In the genomic region with DNA sequence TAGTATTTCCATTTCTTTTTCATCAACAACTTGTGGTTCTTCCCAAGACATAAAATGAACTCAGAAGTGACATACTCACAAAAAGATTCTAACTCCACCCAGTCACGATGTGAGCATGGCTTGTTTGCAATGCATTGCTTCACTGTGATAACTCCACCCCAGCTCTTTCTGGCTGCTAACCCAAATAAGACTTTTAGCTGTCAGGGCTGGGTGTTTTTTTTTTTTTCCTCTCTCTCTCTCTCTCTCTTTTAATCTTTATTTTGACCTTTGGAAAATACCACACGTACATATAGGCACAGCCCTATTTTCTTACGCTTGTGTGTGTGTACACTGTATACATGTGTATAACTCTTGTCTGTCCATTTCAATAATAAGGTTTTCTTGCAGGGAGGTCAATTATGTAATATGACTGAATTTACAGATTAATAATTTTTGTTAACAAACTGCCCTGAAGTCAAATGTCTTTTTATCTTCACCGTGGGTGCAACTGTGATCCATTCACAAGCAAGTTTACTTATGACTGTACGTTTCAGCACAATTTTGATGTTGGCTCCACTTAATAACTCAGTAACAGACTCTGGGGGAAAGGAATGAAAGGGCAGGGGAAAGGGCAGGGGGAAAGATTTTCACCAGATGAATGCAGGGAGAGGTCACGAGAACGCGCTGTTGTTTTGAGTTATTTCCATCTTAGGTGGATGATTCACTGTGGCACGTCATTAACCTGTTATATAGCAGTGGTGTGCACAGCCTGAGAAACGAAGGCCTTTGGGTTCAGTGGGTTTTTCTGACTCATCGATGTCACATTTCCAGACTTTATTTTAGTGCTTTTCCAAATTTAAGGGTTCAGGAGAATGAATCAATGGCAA, we compare ENCODE assay signal across 8 cellular contexts. TPM values are rescaled to one million over a fixed set of nuclear protein-coding genes. Genes with fewer than 3 reads are reported as not detected.
DNase-seq lines count a peak whose midpoint lies in the region; ATAC-seq and TF ChIP-seq lines count a peak whose summit lies in the region.

No MANE protein-coding gene starts in this region.

- H3K4me1 ChIP-seq in ACC112 (ENCODE audit: control insufficient read depth, insufficient read depth, low read length, unreplicated experiment) (peaks cover 44% of the 10 kb centered on the region), skeletal muscle tissue (ENCODE audit: control insufficient read depth in 3 of 3, insufficient read depth in 3 of 3, low read length in 3 of 3) (no peaks in the 10 kb centered on the region)

- peak overlapping the region; percentile 97 for H2AFZ ChIP-seq in ACC112 (ENCODE audit: low read length, unreplicated experiment)

- TF ChIP-seq CTCF in epithelial cell of proximal tubule (conservative IDR thresholded peaks at IDR 0.05; ENCODE audit: low read depth, low read length) = no peak
- TF ChIP-seq CTCF in osteocyte (IDR thresholded peaks at IDR 0.05) = no peak

- peak overlapping the region; percentile 62 for H3K4me3 ChIP-seq in ACC112 (ENCODE audit: low read depth, low read length)
- peak overlapping the region; percentile 4 for H3K4me3 ChIP-seq in epithelial cell of proximal tubule (ENCODE audit: low read depth, low read length)
- H3K4me3 ChIP-seq in skeletal muscle tissue (ENCODE audit: low read length in 3 of 3) = no peak overlapping the region

- no peak overlapping the region for H3K4me3 Mint-ChIP-seq in osteocyte (ENCODE audit: unreplicated experiment)

- no peaks in the 10 kb centered on the region for H3K79me2 ChIP-seq in ACC112 (ENCODE audit: control insufficient read depth, insufficient read depth, low read length, unreplicated experiment)

- H3K9me3 ChIP-seq in skeletal muscle tissue (ENCODE audit: control insufficient read depth in 3 of 3, low read length in 3 of 3) = no peaks in the 10 kb centered on the region

- H3K27ac ChIP-seq in ACC112 (ENCODE audit: low read depth, low read length) = peak overlapping the region; percentile 100
- H3K27ac ChIP-seq in skeletal muscle tissue (ENCODE audit: low read depth, low read length) = peak overlapping the region; percentile 50

- no peaks in the 10 kb centered on the region for H3K9me3 Mint-ChIP-seq in osteocyte (ENCODE audit: unreplicated experiment)

- H3K27ac Mint-ChIP-seq in osteocyte (ENCODE audit: unreplicated experiment) = no peak overlapping the region

- H3K4me1 Mint-ChIP-seq in osteocyte (ENCODE audit: unreplicated experiment) = peaks cover 7% of the 10 kb centered on the region

- no peaks in the 10 kb centered on the region for H3K27me3 Mint-ChIP-seq in osteocyte (ENCODE audit: unreplicated experiment)

- H3K36me3 ChIP-seq in ACC112 (ENCODE audit: insufficient read depth, low read length) (no peaks in the 10 kb centered on the region), skeletal muscle tissue (ENCODE audit: control insufficient read depth in 3 of 3, insufficient read depth in 3 of 3, low read length in 3 of 3) (no peaks in the 10 kb centered on the region)

- peak; percentile 93 for ATAC-seq in GM19452 (IDR thresholded peaks at IDR 0.05; ENCODE audit: unreplicated experiment)
- peak; percentile 84 for ATAC-seq in HG03520 (IDR thresholded peaks at IDR 0.05; ENCODE audit: unreplicated experiment)

- H3K36me3 Mint-ChIP-seq in osteocyte (ENCODE audit: unreplicated experiment) = no peaks in the 10 kb centered on the region

- H3K27me3 ChIP-seq in ACC112 (ENCODE audit: insufficient read depth, low read length) (no peaks in the 10 kb centered on the region), skeletal muscle tissue (ENCODE audit: control insufficient read depth in 3 of 3, insufficient read depth in 3 of 3, low read length in 3 of 3) (no peaks in the 10 kb centered on the region)

- no peak overlapping the region for H3K9ac ChIP-seq in skeletal muscle tissue (ENCODE audit: low read depth in 1 of 3, low read length in 3 of 3)

- in situ Hi-C loops in G401 (cut with HindIII; ENCODE audit: low sequenced_read_pairs) = no loop called here

- peak; percentile 58 to 72 for DNase-seq in activated CD4-positive, alpha-beta T cell treated with anti-CD3 and anti-CD28 coated beads, Interleukin-2, amount 50 U/mL, for 48 hours
- DNase-seq in epithelial cell of proximal tubule (ENCODE audit: low read depth) (peak; percentile 100), osteocyte (ENCODE audit: extremely low spot score, unreplicated experiment) (no peak), G401 (ENCODE audit: low spot score) (no peak)

RNA-seq across cellular contexts. Expression of a gene that starts 49.1 kb away (rescaled TPM):
- 1.6 and 3.1 TPM in 2 replicates for total RNA-seq in epithelial cell of proximal tubule
- total RNA-seq in skeletal muscle tissue = 4.2 TPM
- total RNA-seq in osteocyte = not detected in 2 replicates
- not detected in 2 replicates for total RNA-seq in G401 (2014; rRNA removed; shearing (Covaris generic))

Comparison
In these comparisons a context has a peak if more than half of its experiments do, and no peak if none do; other contexts are left out.
1. H3K4me3 ChIP-seq: peak in ACC112 (single experiment) and epithelial cell of proximal tubule (single experiment); none in skeletal muscle tissue (0 of 3).
2. DNase-seq: peak in activated CD4-positive, alpha-beta T cell treated with anti-CD3 and anti-CD28 coated beads, Interleukin-2, amount 50 U/mL, for 48 hours (2 of 2) and epithelial cell of proximal tubule (single experiment); none in osteocyte (single experiment) and G401 (single experiment).